In the genomic region with DNA sequence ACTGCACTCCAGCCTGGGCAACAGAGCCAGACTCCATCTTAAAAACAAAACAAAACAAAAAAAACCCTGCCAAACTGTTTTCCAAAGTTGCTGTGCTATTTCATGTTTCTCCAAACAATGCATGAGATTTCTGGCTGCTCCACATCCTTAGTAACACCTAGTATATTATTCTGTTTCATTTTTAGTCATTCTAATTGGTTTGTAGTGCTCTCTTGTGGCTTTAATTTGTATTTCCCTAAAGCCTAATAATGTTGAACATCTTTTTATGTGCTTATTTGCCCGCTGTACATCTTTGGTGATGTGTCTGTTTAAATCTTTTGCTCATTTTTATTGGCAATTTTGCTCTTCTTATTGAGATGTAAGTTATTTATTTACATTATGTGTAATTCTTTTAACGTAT, we compare ENCODE assay signal across 17 cellular contexts. TPM values are rescaled to one million over a fixed set of nuclear protein-coding genes. Genes with fewer than 3 reads are reported as not detected.
DNase-seq lines count a peak whose midpoint lies in the region; ATAC-seq and TF ChIP-seq lines count a peak whose summit lies in the region.
"Had no signal": no experiment of that assay in that cellular context is flagged by ENCODE, and none has a peak within 500 bp of the region (broad histone marks: within the 10 kb centered on the region; RNA-seq: fewer than 3 reads in every experiment).

No MANE protein-coding gene starts in this region.

- no peaks in the 10 kb centered on the region; the same call in 1 of the 2 replicates for H3K36me3 Mint-ChIP-seq in HFFc6 (ENCODE audit: low read depth)
- H3K36me3 Mint-ChIP-seq in activated T-helper 2 cell treated with anti-CD3 and anti-CD28 coated beads, Interferon-gamma antibody, Interleukin-2, Interleukin-4, amounts not matched to agents 10 μg/mL and 5 μg/mL and 100 μg/mL, durations not matched to agents 14 hours and 24 hours and 36 hours (ENCODE audit: low read depth) = no peaks in the 10 kb centered on the region
- H3K36me3 Mint-ChIP-seq: CD4-positive, CD25-positive, alpha-beta regulatory T cell had no signal

- no peak overlapping the region for H3K27ac Mint-ChIP-seq in HFFc6
- no peak overlapping the region for H3K27ac Mint-ChIP-seq in activated T-helper 2 cell treated with anti-CD3 and anti-CD28 coated beads, Interferon-gamma antibody, Interleukin-2, Interleukin-4, amounts not matched to agents 10 μg/mL and 5 μg/mL and 100 μg/mL, durations not matched to agents 14 hours and 24 hours and 36 hours
- H3K27ac Mint-ChIP-seq: activated CD8-positive, alpha-beta T cell treated with anti-CD3 and anti-CD28 coated beads for 36 hours; CD4-positive, CD25-positive, alpha-beta regulatory T cell had no signal

- H3K4me3 ChIP-seq in RWPE2 (ENCODE audit: severe bottlenecking) = no peak overlapping the region
- no peak overlapping the region for H3K4me3 ChIP-seq in hepatocyte
- H3K4me3 ChIP-seq in psoas muscle = no peak overlapping the region
- H3K4me3 ChIP-seq: coronary artery, thyroid gland had no signal

- H3K4me3 Mint-ChIP-seq in HFFc6 = no peak overlapping the region
- H3K4me3 Mint-ChIP-seq in activated T-helper 2 cell treated with anti-CD3 and anti-CD28 coated beads, Interferon-gamma antibody, Interleukin-2, Interleukin-4, amounts not matched to agents 10 μg/mL and 5 μg/mL and 100 μg/mL, durations not matched to agents 14 hours and 24 hours and 36 hours (ENCODE audit: low read depth) = no peak overlapping the region
- H3K4me3 Mint-ChIP-seq: activated CD8-positive, alpha-beta T cell treated with anti-CD3 and anti-CD28 coated beads for 36 hours; CD4-positive, CD25-positive, alpha-beta regulatory T cell had no signal

- H3K4me1 ChIP-seq in RWPE2 (ENCODE audit: insufficient read depth, poor library complexity, severe bottlenecking) (no peaks in the 10 kb centered on the region), hepatocyte (ENCODE audit: insufficient read depth) (peaks cover 4% of the 10 kb centered on the region), psoas muscle (no peaks in the 10 kb centered on the region)

- H3K9me3 Mint-ChIP-seq in HFFc6 = peaks cover 5% of the 10 kb centered on the region
- peaks cover 5% of the 10 kb centered on the region for H3K9me3 Mint-ChIP-seq in activated T-helper 2 cell treated with anti-CD3 and anti-CD28 coated beads, Interferon-gamma antibody, Interleukin-2, Interleukin-4, amounts not matched to agents 10 μg/mL and 5 μg/mL and 100 μg/mL, durations not matched to agents 14 hours and 24 hours and 36 hours

- peaks cover 25% of the 10 kb centered on the region for H3K27me3 Mint-ChIP-seq in HFFc6 (ENCODE audit: insufficient read depth)
- peaks cover 50% of the 10 kb centered on the region for H3K27me3 Mint-ChIP-seq in activated T-helper 2 cell treated with anti-CD3 and anti-CD28 coated beads, Interferon-gamma antibody, Interleukin-2, Interleukin-4, amounts not matched to agents 10 μg/mL and 5 μg/mL and 100 μg/mL, durations not matched to agents 14 hours and 24 hours and 36 hours (ENCODE audit: low read depth)

- WGBS in hepatocyte (ENCODE audit: low lambda C conversion rate, missing lambda C conversion rate) = 84% methylated on average over 2 of the region's 2 CpGs
- WGBS in psoas muscle, 3 donors = 81 to 82% (median 81%) methylated on average over 2 of the region's 2 CpGs

- H3K4me1 Mint-ChIP-seq in HFFc6 (ENCODE audit: low read depth) = no peaks in the 10 kb centered on the region
- no peaks in the 10 kb centered on the region for H3K4me1 Mint-ChIP-seq in activated T-helper 2 cell treated with anti-CD3 and anti-CD28 coated beads, Interferon-gamma antibody, Interleukin-2, Interleukin-4, amounts not matched to agents 10 μg/mL and 5 μg/mL and 100 μg/mL, durations not matched to agents 14 hours and 24 hours and 36 hours (ENCODE audit: low read depth)
- H3K4me1 Mint-ChIP-seq: CD4-positive, CD25-positive, alpha-beta regulatory T cell had no signal

- H2AFZ ChIP-seq in hepatocyte = no peak overlapping the region

- H3K27me3 ChIP-seq in RWPE2 (ENCODE audit: insufficient read depth, poor library complexity, severe bottlenecking) (peaks cover 2% of the 10 kb centered on the region), hepatocyte (peaks cover 21% of the 10 kb centered on the region), psoas muscle (ENCODE audit: insufficient read depth in 3 of 3, low read length in 2 of 3) (peaks cover 0 to 32% (median 8%) of the 10 kb centered on the region in 3 donors)
- H3K27me3 ChIP-seq: thyroid gland had no signal

- intact Hi-C loops in psoas muscle (cut with DNase I) = loop anchor here in 1 of 2 donors (5.0 kb wide), 1 partner anchor 833 kb away; no protein-coding TSS in a partner anchor
- intact Hi-C loops in activated T-helper 2 cell treated with anti-CD3 and anti-CD28 coated beads, Interferon-gamma antibody, Interleukin-2, Interleukin-4, amounts not matched to agents 10 μg/mL and 5 μg/mL and 100 μg/mL, durations not matched to agents 14 hours and 24 hours and 36 hours (cut with micrococcal nuclease) = no loop called here

- DNase-seq in HFFc6 = no peak
- no peak for DNase-seq in RWPE2 (ENCODE audit: low spot score)
- DNase-seq in hepatocyte (ENCODE audit: low spot score) = no peak
- no peak for DNase-seq in psoas muscle
- no peak for DNase-seq in activated T-helper 2 cell treated with anti-CD3 and anti-CD28 coated beads, Interferon-gamma antibody, Interleukin-2, Interleukin-4, amounts not matched to agents 10 μg/mL and 5 μg/mL and 100 μg/mL, durations not matched to agents 14 hours and 24 hours and 36 hours (ENCODE audit: low spot score)
- DNase-seq in stimulated activated CD4-positive, alpha-beta T cell treated with anti-CD3 and anti-CD28 coated beads, Interleukin-4, amount 100 ng/mL, for 24 hours = no peak
- no peak for DNase-seq in mesenteric fat pad (ENCODE audit: low spot score)
- DNase-seq: activated CD8-positive, alpha-beta T cell treated with anti-CD3 and anti-CD28 coated beads for 36 hours; CD4-positive, CD25-positive, alpha-beta regulatory T cell; NCI-H1436; NCI-H524; Right ventricle myocardium superior; thyroid gland had no signal

- ATAC-seq in RWPE2 (ENCODE audit: low read depth) (no peak), psoas muscle (no peak)
- ATAC-seq: activated CD8-positive, alpha-beta T cell treated with anti-CD3 and anti-CD28 coated beads for 36 hours; HepG2 had no signal

- H3K9me3 ChIP-seq in RWPE2 (ENCODE audit: severe bottlenecking) (peaks cover 4% of the 10 kb centered on the region), hepatocyte (ENCODE audit: low read depth) (no peaks in the 10 kb centered on the region), psoas muscle (no peaks in the 10 kb centered on the region)
- H3K9me3 ChIP-seq: thyroid gland had no signal

- TF ChIP-seq CTCF in C4-2B (conservative IDR thresholded peaks at IDR 0.05) (peak; percentile 42), HFFc6 (IDR thresholded peaks at IDR 0.05) (peak; percentile 58), RWPE2 (IDR thresholded peaks at IDR 0.05; ENCODE audit: poor library complexity, severe bottlenecking) (peak; percentile 46), hepatocyte (IDR thresholded peaks at IDR 0.05; ENCODE audit: poor library complexity) (peak; percentile 5), psoas muscle (IDR thresholded peaks at IDR 0.05) (no peak)

- no peaks in the 10 kb centered on the region for H3K36me3 ChIP-seq in RWPE2 (ENCODE audit: low read depth)
- H3K36me3 ChIP-seq in hepatocyte (replicated peaks; ENCODE audit: insufficient read depth, low read depth) = no peaks in the 10 kb centered on the region
- H3K36me3 ChIP-seq in psoas muscle (ENCODE audit: insufficient read depth in 1 of 2, low read depth in 1 of 2) = no peaks in the 10 kb centered on the region
- H3K36me3 ChIP-seq: thyroid gland had no signal

- no peaks in the 10 kb centered on the region for H3K9me2 ChIP-seq in hepatocyte (replicated peaks; ENCODE audit: insufficient read depth)

- H3K27ac ChIP-seq in C4-2B (no peak overlapping the region), RWPE2 (ENCODE audit: poor library complexity, severe bottlenecking) (no peak overlapping the region), hepatocyte (no peak overlapping the region), psoas muscle (no peak overlapping the region)
- H3K27ac ChIP-seq: coronary artery, epithelial cell of prostate, thyroid gland had no signal

- no peaks in the 10 kb centered on the region for H3K79me2 ChIP-seq in hepatocyte

- no peaks in the 10 kb centered on the region for H4K20me1 ChIP-seq in hepatocyte (ENCODE audit: insufficient read depth, poor library complexity, severe bottlenecking)

- H3K4me2 ChIP-seq in hepatocyte = no peak overlapping the region

RNA-seq across cellular contexts. Expression of gene TTC1, which starts 18.4 kb away (rescaled TPM):
- 10 to 100 TPM; 63.9 to 76.0 (median 70.6) TPM for total RNA-seq in HFFc6 (2021; fragmentation: NEBNext Ultra II Directional; extraction: Animal tissue kit (Norgen Biotek cat#: 25700))
- total RNA-seq in hepatocyte (41.8 and 46.9 TPM in 2 replicates), psoas muscle (10 to 100 TPM; 55.2 to 64.3 (median 57.8) TPM), mesenteric fat pad (43.2 TPM)
- polyA plus RNA-seq in hepatocyte (50.2 and 57.3 TPM in 2 replicates), psoas muscle (100 to 1,000 TPM in 1 of 3 donors, 10 to 100 TPM in 2; 80.3 to 181 (median 82.0) TPM)
- 64.0 and 64.9 TPM in 2 replicates for total RNA-seq in activated T-helper 2 cell treated with anti-CD3 and anti-CD28 coated beads, Interferon-gamma antibody, Interleukin-2, Interleukin-4, amounts not matched to agents 10 μg/mL and 5 μg/mL and 100 μg/mL, durations not matched to agents 14 hours and 24 hours and 36 hours
